Comparison of ENCODE assay signal across 9 cellular contexts in genomic region chr1:92749024-92749634, GRCh38. TPM values are rescaled to one million over a fixed set of nuclear protein-coding genes. Genes with fewer than 3 reads are reported as not detected.
DNase-seq lines count a peak whose midpoint lies in the region; ATAC-seq and TF ChIP-seq lines count a peak whose summit lies in the region.
"Had no signal": no experiment of that assay in that cellular context is flagged by ENCODE, and none has a peak within 500 bp of the region (broad histone marks: within the 10 kb centered on the region; RNA-seq: fewer than 3 reads in every experiment).

No MANE protein-coding gene starts in this region.

- no peak overlapping the region for H3K4me3 ChIP-seq in Loucy (ENCODE audit: low read length, poor library complexity, severe bottlenecking)
- no peak overlapping the region for H3K4me3 ChIP-seq in cardiac fibroblast (replicated peaks in 1 of 2; ENCODE audit: low read depth in 2 of 2, low read length in 2 of 2)
- H3K4me3 ChIP-seq: SK-N-MC had no signal

- H3K27me3 ChIP-seq in Loucy (ENCODE audit: insufficient read depth, low read length, poor library complexity, severe bottlenecking), result no peaks in the 10 kb centered on the region

- no peaks in the 10 kb centered on the region for H3K4me1 ChIP-seq in Loucy (ENCODE audit: insufficient read depth, low read length, poor library complexity, severe bottlenecking)

- DNase-seq in COR-L47 (lab: John Stamatoyannopoulos, UW) (peak; percentile 64), SHP77 (lab: John Stamatoyannopoulos, UW) (peak; percentile 36 to 55), cardiac fibroblast (ENCODE audit: low read depth in 2 of 2) (peak; percentile 72 to 84), left colon (peak; percentile 28 to 40), stromal cell of bone marrow (ENCODE audit: low read depth) (peak; percentile 38), GOT3 (lab: John Stamatoyannopoulos, UW) (no peak)

- no peaks in the 10 kb centered on the region for H3K9me3 ChIP-seq in Loucy (ENCODE audit: insufficient read depth, low read depth, low read length)

- intact Hi-C loops in left colon (cut with DNase I, micrococcal nuclease), result no loop called here

- H3K79me2 ChIP-seq in Loucy (ENCODE audit: insufficient read depth, low read length), result no peaks in the 10 kb centered on the region

- H3K36me3 ChIP-seq in Loucy (ENCODE audit: insufficient read depth, low read length), result no peaks in the 10 kb centered on the region

- peak; percentile 76 for TF ChIP-seq CTCF in Loucy (conservative IDR thresholded peaks at IDR 0.05; ENCODE audit: low read length)
- peak; percentile 85 for TF ChIP-seq CTCF in cardiac fibroblast (IDR thresholded peaks at IDR 0.05; ENCODE audit: low read depth, low read length)

- no peak overlapping the region for H3K9ac ChIP-seq in Loucy (ENCODE audit: low read depth, low read length, poor library complexity, severe bottlenecking)

- ATAC-seq in GM19351 (IDR thresholded peaks at IDR 0.05; ENCODE audit: unreplicated experiment), result peak; percentile 86
- ATAC-seq in left colon, result peak; percentile 95

- H2AFZ ChIP-seq in Loucy (ENCODE audit: low read length), result no peak overlapping the region

- no peaks in the 10 kb centered on the region for H4K20me1 ChIP-seq in Loucy (ENCODE audit: insufficient read depth, low read length, poor library complexity, severe bottlenecking)

- no peaks in the 10 kb centered on the region for H3K9me2 ChIP-seq in Loucy (replicated peaks; ENCODE audit: low read depth, low read length)

- no peak overlapping the region for H3K4me2 ChIP-seq in Loucy (ENCODE audit: low read depth, low read length, poor library complexity, severe bottlenecking)

- no peaks in the 10 kb centered on the region for H3F3A ChIP-seq in Loucy (ENCODE audit: low read depth)

RNA-seq across cellular contexts. Expression of gene EVI5, which starts 35.8 kb away (rescaled TPM):
- total RNA-seq in left colon, result 10 to 100 TPM; 33.0 to 37.7 TPM
